Comparison of ENCODE assay signal across 9 cellular contexts in genomic region chr2:263022-263738, GRCh38. TPM values are rescaled to one million over a fixed set of nuclear protein-coding genes. Genes with fewer than 3 reads are reported as not detected.
DNase-seq lines count a peak whose midpoint lies in the region; ATAC-seq and TF ChIP-seq lines count a peak whose summit lies in the region.
"Had no signal": no experiment of that assay in that cellular context is flagged by ENCODE, and none has a peak within 500 bp of the region (broad histone marks: within the 10 kb centered on the region; RNA-seq: fewer than 3 reads in every experiment).

No MANE protein-coding gene starts in this region.

- POLR2A ChIA-PET in T-cell (lab: Charles Lee), result interaction anchor here in 1 of 2 donors (0.7 kb wide), 1 partner anchor 10 kb away, joined by 3 read pairs; no protein-coding TSS in a partner anchor

- H3K4me2 ChIP-seq in DOHH2 (ENCODE audit: low read length), result peak overlapping the region; percentile 93; the same call in 1 of the 2 replicates

- 13% methylated on average over 30 of the region's 42 CpGs for WGBS in prostate gland

- peaks cover 0 to 8% (median 5%) of the 10 kb centered on the region in 3 donors for H3K9me3 Mint-ChIP-seq in T-cell

- peaks cover 47% of the 10 kb centered on the region for H3K79me2 ChIP-seq in DOHH2 (ENCODE audit: control insufficient read depth, low read length)

- TF ChIP-seq CTCF in DOHH2 (IDR thresholded peaks at IDR 0.05; ENCODE audit: low read depth, low read length, poor library complexity, severe bottlenecking) (no peak), fibroblast of villous mesenchyme (IDR thresholded peaks at IDR 0.05; ENCODE audit: insufficient read depth, low read depth, low read length) (no peak), prostate gland (IDR thresholded peaks at IDR 0.05) (no peak)

- H3K36me3 ChIP-seq in DOHH2 (ENCODE audit: control insufficient read depth, low read length) (peaks cover 33% of the 10 kb centered on the region), prostate gland (no peaks in the 10 kb centered on the region)

- peak overlapping the region; percentile 100 for H3K4me3 ChIP-seq in DOHH2 (ENCODE audit: low read length)
- peak overlapping the region; percentile 79 for H3K4me3 ChIP-seq in fibroblast of villous mesenchyme (ENCODE audit: low read depth, low read length)
- peak overlapping the region; percentile 72 to 80 for H3K4me3 ChIP-seq in prostate gland

- peaks cover 4% of the 10 kb centered on the region; the same call in 1 of the 2 replicates for H3K9me3 ChIP-seq in DOHH2 (ENCODE audit: control insufficient read depth, insufficient read depth, low read length)
- H3K9me3 ChIP-seq in prostate gland, result no peaks in the 10 kb centered on the region

- no peak for ATAC-seq in T-cell (replicated peaks in 1 of 4)
- no peak for ATAC-seq in HG02981 (IDR thresholded peaks at IDR 0.05; ENCODE audit: unreplicated experiment)

- H3F3A ChIP-seq in DOHH2 (ENCODE audit: control insufficient read depth, insufficient read depth), result no peaks in the 10 kb centered on the region

- H3K27me3 Mint-ChIP-seq in T-cell, result no peaks in the 10 kb centered on the region

- no peaks in the 10 kb centered on the region for H3K27me3 ChIP-seq in DOHH2 (ENCODE audit: control insufficient read depth, low read length)
- no peaks in the 10 kb centered on the region for H3K27me3 ChIP-seq in prostate gland (replicated peaks; ENCODE audit: insufficient read depth)

- no peak overlapping the region for H3K27ac ChIP-seq in DOHH2 (ENCODE audit: low read depth, low read length)
- peak overlapping the region; percentile 92 to 93 for H3K27ac ChIP-seq in prostate gland

- DNase-seq in T-cell, result peak in 1 of 34 experiments; percentile 7
- DNase-seq in fibroblast of villous mesenchyme (ENCODE audit: low read depth), result no peak
- DNase-seq in prostate gland (ENCODE audit: low spot score), result peak; percentile 19
- no peak for DNase-seq in NCI-H524 treated with DMSO at 0.1 percent for 48 hours (lab: John Stamatoyannopoulos, UW)
- no peak for DNase-seq in iPS-NIHi7 (ENCODE audit: extremely low spot score)
- no peak for DNase-seq in NCI-H226
- DNase-seq: NCI-H1930 had no signal

- H4K20me1 ChIP-seq in DOHH2 (ENCODE audit: control insufficient read depth, insufficient read depth, low read depth, low read length), result peaks cover 30% of the 10 kb centered on the region

- H3K27ac Mint-ChIP-seq in T-cell, result peak overlapping the region; percentile 68 to 83

- H3K36me3 Mint-ChIP-seq in T-cell, result peaks cover 20% of the 10 kb centered on the region

- CTCF ChIA-PET in T-cell (lab: Charles Lee), result no interaction called here

- no peaks in the 10 kb centered on the region for H3K9me2 ChIP-seq in DOHH2 (replicated peaks; ENCODE audit: control insufficient read depth, low read length)

- TF ChIP-seq POLR2A in prostate gland (IDR thresholded peaks at IDR 0.05), result no peak

- peaks cover 35% of the 10 kb centered on the region for H3K4me1 ChIP-seq in DOHH2 (ENCODE audit: control insufficient read depth, low read length)
- H3K4me1 ChIP-seq in prostate gland (replicated peaks), result no peaks in the 10 kb centered on the region

- H3K4me3 Mint-ChIP-seq in T-cell, result peak overlapping the region; percentile 89 to 92 (median 92)

- intact Hi-C loops in prostate gland (cut with DNase I), result loop anchor here (10.0 kb wide), 2 partner anchors 412 to 1552 kb away; partner anchors contain the start of gene TMEM18

- peaks cover 26 to 54% (median 51%) of the 10 kb centered on the region in 3 donors for H3K4me1 Mint-ChIP-seq in T-cell

RNA-seq across cellular contexts. Expression of gene SH3YL1, which starts 0.7 kb away (rescaled TPM):
- total RNA-seq in T-cell (10 to 100 TPM; 54.8 to 71.4 (median 59.9) TPM), fibroblast of villous mesenchyme (30.3 and 35.4 TPM in 2 replicates), prostate gland (100 to 1,000 TPM in 1 of 2 donors, 10 to 100 TPM in 1; 72.4 to 117 TPM)

RNA-seq across cellular contexts. Expression of gene ACP1, which starts 1.6 kb away (rescaled TPM):
- total RNA-seq in T-cell (10 to 100 TPM; 70.0 to 88.4 (median 85.5) TPM), fibroblast of villous mesenchyme (71.7 and 89.5 TPM in 2 replicates), prostate gland (100 to 1,000 TPM in 1 of 2 donors, 10 to 100 TPM in 1; 96.9 to 116 TPM)

RNA-seq across cellular contexts. Expression of gene ALKAL2, which starts 24.7 kb away (rescaled TPM):
- total RNA-seq in T-cell, result under 1 TPM in 1 of 5 donors, not detected in 4; 0.35 TPM
- total RNA-seq in fibroblast of villous mesenchyme, result 0.43 TPM in 1 of 2 replicates, not detected in the other
- 10 to 100 TPM in 1 of 2 donors, 1 to 10 TPM in 1; 2.6 to 22.6 TPM for total RNA-seq in prostate gland
